8 cellular contexts compared by ENCODE assay signal in genomic region chr7:5773661-5774086, GRCh38. TPM values are rescaled to one million over a fixed set of nuclear protein-coding genes. Genes with fewer than 3 reads are reported as not detected.
DNase-seq lines count a peak whose midpoint lies in the region; ATAC-seq lines count a peak whose summit lies in the region.

No MANE protein-coding gene starts in this region.

- no peaks in the 10 kb centered on the region for H3K9me3 Mint-ChIP-seq in activated T-helper 2 cell treated with anti-CD3 and anti-CD28 coated beads, Interferon-gamma antibody, Interleukin-2, Interleukin-4, amounts not matched to agents 10 μg/mL and 5 μg/mL and 100 μg/mL, durations not matched to agents 14 hours and 24 hours and 36 hours

- H3K9me3 ChIP-seq in mesodermal cell (ENCODE audit: control insufficient read depth, low read length) = no peaks in the 10 kb centered on the region

- H3K4me1 ChIP-seq in mesodermal cell (ENCODE audit: control insufficient read depth, insufficient read depth, low read length, poor library complexity, severe bottlenecking) = peaks cover 9% of the 10 kb centered on the region

- 100% methylated on average over 1 of the region's 6 CpGs for WGBS in mesodermal cell (ENCODE audit: insufficient coverage in 2 of 2), 2 experiments

- intact Hi-C loops in activated T-helper 2 cell treated with anti-CD3 and anti-CD28 coated beads, Interferon-gamma antibody, Interleukin-2, Interleukin-4, amounts not matched to agents 10 μg/mL and 5 μg/mL and 100 μg/mL, durations not matched to agents 14 hours and 24 hours and 36 hours (cut with micrococcal nuclease) = no loop called here
- intact Hi-C loops in left colon (cut with DNase I, micrococcal nuclease) = no loop called here

- peak overlapping the region; percentile 74 for H3K27ac Mint-ChIP-seq in activated T-helper 2 cell treated with anti-CD3 and anti-CD28 coated beads, Interferon-gamma antibody, Interleukin-2, Interleukin-4, amounts not matched to agents 10 μg/mL and 5 μg/mL and 100 μg/mL, durations not matched to agents 14 hours and 24 hours and 36 hours

- ATAC-seq in left colon (no peak), GM18498 (IDR thresholded peaks at IDR 0.05; ENCODE audit: unreplicated experiment) (no peak)

- peaks cover 49% of the 10 kb centered on the region for H3K36me3 ChIP-seq in mesodermal cell (ENCODE audit: control insufficient read depth, insufficient read depth, low read length)

- in situ Hi-C loops in KBM-7 (cut with MboI; ENCODE audit: low pct_unique_long_range_greater_than_20kb, low sequenced_read_pairs) = no loop called here

- H3K36me3 Mint-ChIP-seq in activated T-helper 2 cell treated with anti-CD3 and anti-CD28 coated beads, Interferon-gamma antibody, Interleukin-2, Interleukin-4, amounts not matched to agents 10 μg/mL and 5 μg/mL and 100 μg/mL, durations not matched to agents 14 hours and 24 hours and 36 hours (ENCODE audit: low read depth) = peaks cover 49% of the 10 kb centered on the region

- H3K4me1 Mint-ChIP-seq in activated T-helper 2 cell treated with anti-CD3 and anti-CD28 coated beads, Interferon-gamma antibody, Interleukin-2, Interleukin-4, amounts not matched to agents 10 μg/mL and 5 μg/mL and 100 μg/mL, durations not matched to agents 14 hours and 24 hours and 36 hours (ENCODE audit: low read depth) = peaks cover 42% of the 10 kb centered on the region

- H3K4me3 Mint-ChIP-seq in activated T-helper 2 cell treated with anti-CD3 and anti-CD28 coated beads, Interferon-gamma antibody, Interleukin-2, Interleukin-4, amounts not matched to agents 10 μg/mL and 5 μg/mL and 100 μg/mL, durations not matched to agents 14 hours and 24 hours and 36 hours (ENCODE audit: low read depth) = no peak overlapping the region

- H3K4me3 ChIP-seq in mesodermal cell (ENCODE audit: extremely low read depth, insufficient read depth, low read length, poor library complexity, severe bottlenecking) = no peak overlapping the region

- no peaks in the 10 kb centered on the region for H3K27me3 Mint-ChIP-seq in activated T-helper 2 cell treated with anti-CD3 and anti-CD28 coated beads, Interferon-gamma antibody, Interleukin-2, Interleukin-4, amounts not matched to agents 10 μg/mL and 5 μg/mL and 100 μg/mL, durations not matched to agents 14 hours and 24 hours and 36 hours (ENCODE audit: low read depth)

- DNase-seq in AG08396 (ENCODE audit: low spot score) = peak; percentile 52
- peak; percentile 86 for DNase-seq in KBM-7
- DNase-seq in activated T-helper 2 cell treated with anti-CD3 and anti-CD28 coated beads, Interferon-gamma antibody, Interleukin-2, Interleukin-4, amounts not matched to agents 10 μg/mL and 5 μg/mL and 100 μg/mL, durations not matched to agents 14 hours and 24 hours and 36 hours (ENCODE audit: low spot score) = no peak
- no peak for DNase-seq in left colon
- DNase-seq in DMS114 treated with DMSO at 0.1 percent for 48 hours (lab: John Stamatoyannopoulos, UW; ENCODE audit: unreplicated experiment) = no peak
- DNase-seq in NCI-H1092 treated with DMSO at 0.1 percent for 48 hours (lab: John Stamatoyannopoulos, UW) = no peak

- peak overlapping the region; percentile 67 for H3K27ac ChIP-seq in mesodermal cell (ENCODE audit: low read depth, low read length, severe bottlenecking)

RNA-seq across cellular contexts. Expression of gene RNF216, which starts 7.8 kb away (rescaled TPM):
- 40.1 and 42.1 TPM in 2 replicates for total RNA-seq in activated T-helper 2 cell treated with anti-CD3 and anti-CD28 coated beads, Interferon-gamma antibody, Interleukin-2, Interleukin-4, amounts not matched to agents 10 μg/mL and 5 μg/mL and 100 μg/mL, durations not matched to agents 14 hours and 24 hours and 36 hours
- 30.1 TPM for polyA plus RNA-seq in mesodermal cell (2013, experiment 1 of 2)
- polyA plus RNA-seq in mesodermal cell (2013, experiment 2 of 2) = 29.4 TPM
- 10 to 100 TPM; 18.9 TPM for total RNA-seq in left colon

Comparison
In these comparisons a context has a peak if more than half of its experiments do, and no peak if none do; other contexts are left out.
1. DNase-seq: peak in AG08396 (single experiment) and KBM-7 (single experiment); none in activated T-helper 2 cell treated with anti-CD3 and anti-CD28 coated beads, Interferon-gamma antibody, Interleukin-2, Interleukin-4, amounts not matched to agents 10 μg/mL and 5 μg/mL and 100 μg/mL, durations not matched to agents 14 hours and 24 hours and 36 hours (single experiment), left colon (0 of 2), DMS114 treated with DMSO at 0.1 percent for 48 hours (single experiment) and NCI-H1092 treated with DMSO at 0.1 percent for 48 hours (single experiment).